9 cellular contexts compared by ENCODE assay signal in the genomic region with DNA sequence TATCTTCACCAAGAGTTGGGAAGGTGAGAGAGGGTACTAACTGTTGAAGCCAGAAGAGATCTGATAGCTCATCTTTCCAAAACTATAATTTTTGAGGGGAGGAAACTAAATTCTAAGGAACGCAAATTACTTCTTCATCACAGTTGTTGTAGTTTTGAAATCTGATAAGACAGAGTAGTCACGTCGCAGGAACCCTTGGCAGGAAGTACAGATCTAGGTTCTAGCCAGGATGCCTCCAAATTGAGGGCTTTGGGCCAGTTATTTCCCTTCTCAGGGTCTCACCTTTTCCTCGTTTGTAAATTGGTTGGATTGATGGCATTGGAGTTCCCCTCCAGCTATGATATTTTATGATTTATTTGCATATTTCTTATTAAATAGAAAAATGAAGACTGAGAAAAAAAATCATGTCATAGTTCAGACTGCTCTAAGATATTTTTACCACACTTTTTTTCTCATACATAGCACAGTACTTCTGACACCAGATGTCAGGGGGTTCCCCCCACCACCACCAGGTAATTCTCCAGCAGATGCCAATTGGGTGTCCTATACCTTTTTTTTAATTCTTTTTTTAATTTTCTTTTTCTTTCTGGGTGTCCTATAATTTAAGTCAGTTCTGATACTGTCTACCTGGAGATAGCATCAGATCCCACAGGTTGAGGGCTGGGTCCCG. TPM values are rescaled to one million over a fixed set of nuclear protein-coding genes. Genes with fewer than 3 reads are reported as not detected.
DNase-seq lines count a peak whose midpoint lies in the region; ATAC-seq lines count a peak whose summit lies in the region.
"Had no signal": no experiment of that assay in that cellular context is flagged by ENCODE, and none has a peak within 500 bp of the region (broad histone marks: within the 10 kb centered on the region; RNA-seq: fewer than 3 reads in every experiment).

No MANE protein-coding gene starts in this region.

- H3K4me1 Mint-ChIP-seq in activated CD4-positive, alpha-beta T cell treated with anti-CD3 and anti-CD28 coated beads, Interleukin-2, amount 10 ng/mL, durations not matched to agents 7 days and 5 days: peaks cover 39% of the 10 kb centered on the region
- peaks cover 59% of the 10 kb centered on the region for H3K4me1 Mint-ChIP-seq in activated naive CD8-positive, alpha-beta T cell treated with anti-CD3 and anti-CD28 coated beads for 36 hours

- no peaks in the 10 kb centered on the region for H3K27me3 Mint-ChIP-seq in activated CD4-positive, alpha-beta T cell treated with anti-CD3 and anti-CD28 coated beads, Interleukin-2, amount 10 ng/mL, durations not matched to agents 7 days and 5 days
- H3K27me3 Mint-ChIP-seq in activated naive CD8-positive, alpha-beta T cell treated with anti-CD3 and anti-CD28 coated beads for 36 hours: no peaks in the 10 kb centered on the region

- CTCF ChIA-PET in activated CD4-positive, alpha-beta T cell treated with anti-CD3 and anti-CD28 coated beads, Interleukin-2, amount 10 ng/mL, durations not matched to agents 7 days and 5 days (lab: Charles Lee): interaction anchor here (0.5 to 1.2 kb wide), 3 partner anchors 9 to 12 kb away, joined by 3 to 4 read pairs (median 3); no protein-coding TSS in a partner anchor

- POLR2A ChIA-PET in activated CD4-positive, alpha-beta T cell treated with anti-CD3 and anti-CD28 coated beads, Interleukin-2, amount 10 ng/mL, durations not matched to agents 7 days and 5 days (lab: Charles Lee): no interaction called here

- ATAC-seq in stimulated activated naive CD8-positive, alpha-beta T cell treated with anti-CD3 and anti-CD28 coated beads, Interleukin-15, Interleukin-2, amounts not matched to agents 100 U/mL and 50 U/mL, for 24 hours: peak; percentile 70
- ATAC-seq in HG03196 (IDR thresholded peaks at IDR 0.05; ENCODE audit: unreplicated experiment): no peak
- no peak for ATAC-seq in HG02588 (IDR thresholded peaks at IDR 0.05; ENCODE audit: unreplicated experiment)

- no peak overlapping the region for H3K4me3 Mint-ChIP-seq in activated CD4-positive, alpha-beta T cell treated with anti-CD3 and anti-CD28 coated beads, Interleukin-2, amount 10 ng/mL, durations not matched to agents 7 days and 5 days
- no peak overlapping the region for H3K4me3 Mint-ChIP-seq in activated naive CD8-positive, alpha-beta T cell treated with anti-CD3 and anti-CD28 coated beads for 36 hours

- peaks cover 62% of the 10 kb centered on the region for H3K36me3 Mint-ChIP-seq in activated CD4-positive, alpha-beta T cell treated with anti-CD3 and anti-CD28 coated beads, Interleukin-2, amount 10 ng/mL, durations not matched to agents 7 days and 5 days (ENCODE audit: low read depth)
- H3K36me3 Mint-ChIP-seq in activated naive CD8-positive, alpha-beta T cell treated with anti-CD3 and anti-CD28 coated beads for 36 hours: peaks cover 77% of the 10 kb centered on the region

- DNase-seq in activated CD4-positive, alpha-beta T cell treated with anti-CD3 and anti-CD28 coated beads, Interleukin-2, amount 10 ng/mL, durations not matched to agents 7 days and 5 days: peak; percentile 15
- no peak for DNase-seq in activated CD4-positive, alpha-beta T cell treated with anti-CD3 and anti-CD28 coated beads, Interleukin-2, amount 50 U/mL, for 4 hours
- DNase-seq in activated naive CD8-positive, alpha-beta T cell treated with anti-CD3 and anti-CD28 coated beads for 36 hours: no peak
- DNase-seq in iris pigment epithelial cell (ENCODE audit: low read depth): peak; percentile 69
- DNase-seq in stimulated activated naive CD8-positive, alpha-beta T cell treated with anti-CD3 and anti-CD28 coated beads, Interleukin-15, Interleukin-2, amounts not matched to agents 100 U/mL and 50 U/mL, for 24 hours: no peak
- no peak for DNase-seq in amygdala (lab: John Stamatoyannopoulos, UW)
- DNase-seq: ACHN had no signal

- peaks cover 2% of the 10 kb centered on the region for H3K9me3 Mint-ChIP-seq in activated CD4-positive, alpha-beta T cell treated with anti-CD3 and anti-CD28 coated beads, Interleukin-2, amount 10 ng/mL, durations not matched to agents 7 days and 5 days
- no peaks in the 10 kb centered on the region for H3K9me3 Mint-ChIP-seq in activated naive CD8-positive, alpha-beta T cell treated with anti-CD3 and anti-CD28 coated beads for 36 hours

- peak overlapping the region; percentile 58 for H3K27ac Mint-ChIP-seq in activated CD4-positive, alpha-beta T cell treated with anti-CD3 and anti-CD28 coated beads, Interleukin-2, amount 10 ng/mL, durations not matched to agents 7 days and 5 days
- peak overlapping the region; percentile 86 for H3K27ac Mint-ChIP-seq in activated naive CD8-positive, alpha-beta T cell treated with anti-CD3 and anti-CD28 coated beads for 36 hours

RNA-seq across cellular contexts. Expression of a gene that starts 32.3 kb away (rescaled TPM):
- total RNA-seq in activated CD4-positive, alpha-beta T cell treated with anti-CD3 and anti-CD28 coated beads, Interleukin-2, amount 10 ng/mL, durations not matched to agents 7 days and 5 days: 1 to 10 TPM; 7.3 to 9.1 TPM
- total RNA-seq in activated naive CD8-positive, alpha-beta T cell treated with anti-CD3 and anti-CD28 coated beads for 36 hours: 1 to 10 TPM; 9.3 to 9.4 TPM

RNA-seq across cellular contexts. Expression of a gene that starts 55.7 kb away (rescaled TPM):
- 100 to 1,000 TPM; 115 to 150 TPM for total RNA-seq in activated CD4-positive, alpha-beta T cell treated with anti-CD3 and anti-CD28 coated beads, Interleukin-2, amount 10 ng/mL, durations not matched to agents 7 days and 5 days
- 100 to 1,000 TPM; 231 to 239 TPM for total RNA-seq in activated naive CD8-positive, alpha-beta T cell treated with anti-CD3 and anti-CD28 coated beads for 36 hours

Comparison
In these comparisons a context has a peak if more than half of its experiments do, and no peak if none do; other contexts are left out.
1. DNase-seq: peak in activated CD4-positive, alpha-beta T cell treated with anti-CD3 and anti-CD28 coated beads, Interleukin-2, amount 10 ng/mL, durations not matched to agents 7 days and 5 days (single experiment) and iris pigment epithelial cell (single experiment); none in activated CD4-positive, alpha-beta T cell treated with anti-CD3 and anti-CD28 coated beads, Interleukin-2, amount 50 U/mL, for 4 hours (0 of 2), activated naive CD8-positive, alpha-beta T cell treated with anti-CD3 and anti-CD28 coated beads for 36 hours (single experiment), stimulated activated naive CD8-positive, alpha-beta T cell treated with anti-CD3 and anti-CD28 coated beads, Interleukin-15, Interleukin-2, amounts not matched to agents 100 U/mL and 50 U/mL, for 24 hours (single experiment) and amygdala (0 of 56).